Comparison of ENCODE assay signal across 8 cellular contexts in genomic region chr1:45552309-45552708, GRCh38. TPM values are rescaled to one million over a fixed set of nuclear protein-coding genes. Genes with fewer than 3 reads are reported as not detected.
DNase-seq lines count a peak whose midpoint lies in the region; ATAC-seq and TF ChIP-seq lines count a peak whose summit lies in the region.

No MANE protein-coding gene starts in this region.

- H3K36me3 Mint-ChIP-seq in activated CD8-positive, alpha-beta memory T cell treated with anti-CD3 and anti-CD28 coated beads, Interleukin-2, amount 10 ng/mL, durations not matched to agents 7 days and 5 days: peaks cover 13% of the 10 kb centered on the region
- H3K36me3 Mint-ChIP-seq in stimulated activated memory B cell treated with anti-CD40 and anti-IgM and Interleukin-4, amounts not matched to agents 10 μg/mL and 1 μg/mL and 100 μg/mL, for 72 hours: peaks cover 21% of the 10 kb centered on the region

- TF ChIP-seq CTCF in epithelial cell of proximal tubule (conservative IDR thresholded peaks at IDR 0.05; ENCODE audit: low read depth, low read length): no peak

- H3K27ac Mint-ChIP-seq in activated CD8-positive, alpha-beta memory T cell treated with anti-CD3 and anti-CD28 coated beads, Interleukin-2, amount 10 ng/mL, durations not matched to agents 7 days and 5 days: peak overlapping the region; percentile 9
- H3K27ac Mint-ChIP-seq in stimulated activated memory B cell treated with anti-CD40 and anti-IgM and Interleukin-4, amounts not matched to agents 10 μg/mL and 1 μg/mL and 100 μg/mL, for 72 hours: peak overlapping the region; percentile 93

- peak overlapping the region; percentile 8 for H3K4me3 Mint-ChIP-seq in activated CD8-positive, alpha-beta memory T cell treated with anti-CD3 and anti-CD28 coated beads, Interleukin-2, amount 10 ng/mL, durations not matched to agents 7 days and 5 days
- H3K4me3 Mint-ChIP-seq in stimulated activated memory B cell treated with anti-CD40 and anti-IgM and Interleukin-4, amounts not matched to agents 10 μg/mL and 1 μg/mL and 100 μg/mL, for 72 hours: peak overlapping the region; percentile 58

- no peak for DNase-seq in activated CD8-positive, alpha-beta memory T cell treated with anti-CD3 and anti-CD28 coated beads, Interleukin-2, amount 10 ng/mL, durations not matched to agents 7 days and 5 days
- no peak for DNase-seq in activated CD8-positive, alpha-beta memory T cell treated with anti-CD3 and anti-CD28 coated beads, Interleukin-2, amount 50 U/mL, for 4 hours
- DNase-seq in NCI-H774 (lab: John Stamatoyannopoulos, UW) (peak; percentile 59), epithelial cell of proximal tubule (ENCODE audit: low read depth) (no peak), EL (no peak)

- H3K9me3 Mint-ChIP-seq in activated CD8-positive, alpha-beta memory T cell treated with anti-CD3 and anti-CD28 coated beads, Interleukin-2, amount 10 ng/mL, durations not matched to agents 7 days and 5 days (ENCODE audit: low read depth): no peaks in the 10 kb centered on the region
- H3K9me3 Mint-ChIP-seq in stimulated activated memory B cell treated with anti-CD40 and anti-IgM and Interleukin-4, amounts not matched to agents 10 μg/mL and 1 μg/mL and 100 μg/mL, for 72 hours: no peaks in the 10 kb centered on the region

- CTCF ChIA-PET in activated CD8-positive, alpha-beta memory T cell treated with anti-CD3 and anti-CD28 coated beads, Interleukin-2, amount 10 ng/mL, durations not matched to agents 7 days and 5 days (lab: Charles Lee): interaction anchor here (1.8 to 3.2 kb wide), 5 partner anchors 17 to 40 kb away, joined by 6 to 15 read pairs (median 6); partner anchors contain the start of gene NASP

- peak overlapping the region; percentile 87 for H3K4me3 ChIP-seq in epithelial cell of proximal tubule (ENCODE audit: low read depth, low read length)

- H3K4me1 Mint-ChIP-seq in activated CD8-positive, alpha-beta memory T cell treated with anti-CD3 and anti-CD28 coated beads, Interleukin-2, amount 10 ng/mL, durations not matched to agents 7 days and 5 days: peaks cover 25% of the 10 kb centered on the region
- peaks cover 25% of the 10 kb centered on the region for H3K4me1 Mint-ChIP-seq in stimulated activated memory B cell treated with anti-CD40 and anti-IgM and Interleukin-4, amounts not matched to agents 10 μg/mL and 1 μg/mL and 100 μg/mL, for 72 hours

- ATAC-seq in activated CD8-positive, alpha-beta memory T cell treated with anti-CD3 and anti-CD28 coated beads, Interleukin-2, amount 10 ng/mL, durations not matched to agents 7 days and 5 days: no peak
- ATAC-seq in stimulated activated memory B cell treated with anti-CD40 and anti-IgM and Interleukin-4, amounts not matched to agents 10 μg/mL and 1 μg/mL and 100 μg/mL, for 72 hours: no peak
- ATAC-seq in GM21723 (IDR thresholded peaks at IDR 0.05; ENCODE audit: unreplicated experiment): no peak
- no peak for ATAC-seq in GM18868 (IDR thresholded peaks at IDR 0.05; ENCODE audit: unreplicated experiment)

- peaks cover under 1% of the 10 kb centered on the region for H3K27me3 Mint-ChIP-seq in activated CD8-positive, alpha-beta memory T cell treated with anti-CD3 and anti-CD28 coated beads, Interleukin-2, amount 10 ng/mL, durations not matched to agents 7 days and 5 days
- no peaks in the 10 kb centered on the region for H3K27me3 Mint-ChIP-seq in stimulated activated memory B cell treated with anti-CD40 and anti-IgM and Interleukin-4, amounts not matched to agents 10 μg/mL and 1 μg/mL and 100 μg/mL, for 72 hours

RNA-seq across cellular contexts. Expression of gene AKR1A1, which starts 1.7 kb away (rescaled TPM):
- 100 to 1,000 TPM; 137 to 150 TPM for total RNA-seq in activated CD8-positive, alpha-beta memory T cell treated with anti-CD3 and anti-CD28 coated beads, Interleukin-2, amount 10 ng/mL, durations not matched to agents 7 days and 5 days
- 122 and 135 TPM in 2 replicates for total RNA-seq in epithelial cell of proximal tubule

RNA-seq across cellular contexts. Expression of gene PRDX1, which starts 30.6 kb away (rescaled TPM):
- total RNA-seq in activated CD8-positive, alpha-beta memory T cell treated with anti-CD3 and anti-CD28 coated beads, Interleukin-2, amount 10 ng/mL, durations not matched to agents 7 days and 5 days: 100 to 1,000 TPM; 225 to 412 TPM
- 824 and 1,060 TPM in 2 replicates for total RNA-seq in epithelial cell of proximal tubule

RNA-seq across cellular contexts. Expression of gene NASP, which starts 31.5 kb away (rescaled TPM):
- 100 to 1,000 TPM; 233 to 256 TPM for total RNA-seq in activated CD8-positive, alpha-beta memory T cell treated with anti-CD3 and anti-CD28 coated beads, Interleukin-2, amount 10 ng/mL, durations not matched to agents 7 days and 5 days
- total RNA-seq in epithelial cell of proximal tubule: 109 and 163 TPM in 2 replicates

RNA-seq across cellular contexts. Expression of gene MMACHC, which starts 52.2 kb away (rescaled TPM):
- total RNA-seq in activated CD8-positive, alpha-beta memory T cell treated with anti-CD3 and anti-CD28 coated beads, Interleukin-2, amount 10 ng/mL, durations not matched to agents 7 days and 5 days: 1 to 10 TPM; 7.3 to 8.4 TPM
- total RNA-seq in epithelial cell of proximal tubule: 5.1 and 7.8 TPM in 2 replicates

RNA-seq across cellular contexts. Expression of gene CCDC163, which starts 52.4 kb away (rescaled TPM):
- total RNA-seq in activated CD8-positive, alpha-beta memory T cell treated with anti-CD3 and anti-CD28 coated beads, Interleukin-2, amount 10 ng/mL, durations not matched to agents 7 days and 5 days: 1 to 10 TPM; 7.8 to 7.9 TPM
- 0.69 and 1.7 TPM in 2 replicates for total RNA-seq in epithelial cell of proximal tubule
